ENCODE assay signal across 11 cellular contexts in genomic region chr5:169580964-169581363, GRCh38. TPM values are rescaled to one million over a fixed set of nuclear protein-coding genes. Genes with fewer than 3 reads are reported as not detected.
DNase-seq lines count a peak whose midpoint lies in the region; ATAC-seq and TF ChIP-seq lines count a peak whose summit lies in the region.
"Had no signal": no experiment of that assay in that cellular context is flagged by ENCODE, and none has a peak within 500 bp of the region (broad histone marks: within the 10 kb centered on the region; RNA-seq: fewer than 3 reads in every experiment).

No MANE protein-coding gene starts in this region.

- no peak for DNase-seq in activated T-cell treated with anti-CD3 and anti-CD28 coated beads, Interleukin-2, amount 50 U/mL, for 24 hours
- DNase-seq in activated T-cell treated with anti-CD3 and anti-CD28 coated beads, Interleukin-2, amount 50 U/mL, for 72 hours: no peak
- DNase-seq in RWPE2 (ENCODE audit: low spot score): no peak
- DNase-seq in epithelial cell of prostate (ENCODE audit: low read depth, low spot score): peak; percentile 74
- DNase-seq in osteoblast (ENCODE audit: insufficient read length, low spot score, missing footprints): peak; percentile 27
- no peak for DNase-seq in 8988T
- no peak for DNase-seq in CD8-positive, alpha-beta T cell
- DNase-seq in Karpas-422: no peak

- H2AFZ ChIP-seq in osteoblast (ENCODE audit: low read length): no peak overlapping the region
- H2AFZ ChIP-seq in Karpas-422 (ENCODE audit: low read length): no peak overlapping the region; the same call in 1 of the 2 replicates

- H3K27ac ChIP-seq in RWPE2 (ENCODE audit: poor library complexity, severe bottlenecking) (peak overlapping the region; percentile 29), epithelial cell of prostate (peak overlapping the region; percentile 60), osteoblast (ENCODE audit: low read depth, low read length) (no peak overlapping the region), Karpas-422 (ENCODE audit: low read length) (no peak overlapping the region)
- no peak overlapping the region for H3K27ac ChIP-seq in CD8-positive, alpha-beta T cell (ENCODE audit: low read depth, low read length)
- H3K27ac ChIP-seq: A549; BLaER1 treated with 17β-estradiol and CSF1 and Interleukin-3, amounts not matched to agents 10 nM and 100 nM had no signal

- H4K20me1 ChIP-seq in osteoblast (ENCODE audit: insufficient read depth, low read length): no peaks in the 10 kb centered on the region
- no peaks in the 10 kb centered on the region for H4K20me1 ChIP-seq in Karpas-422 (ENCODE audit: insufficient read depth, low read depth, low read length)

- H3K9me3 ChIP-seq in RWPE2 (ENCODE audit: severe bottlenecking) (no peaks in the 10 kb centered on the region), osteoblast (ENCODE audit: low read depth, low read length) (no peaks in the 10 kb centered on the region), Karpas-422 (ENCODE audit: low read length) (no peaks in the 10 kb centered on the region)
- H3K9me3 ChIP-seq in CD8-positive, alpha-beta T cell (ENCODE audit: low read length): no peaks in the 10 kb centered on the region
- H3K9me3 ChIP-seq: A549; BLaER1 treated with 17β-estradiol and CSF1 and Interleukin-3, amounts not matched to agents 10 nM and 100 nM had no signal

- H3K27me3 Mint-ChIP-seq in activated T-cell treated with anti-CD3 and anti-CD28 coated beads, Interleukin-2, amount 50 U/mL, for 24 hours: peaks cover 17% of the 10 kb centered on the region
- peaks cover 16% of the 10 kb centered on the region for H3K27me3 Mint-ChIP-seq in activated T-cell treated with anti-CD3 and anti-CD28 coated beads, Interleukin-2, amount 50 U/mL, for 72 hours (ENCODE audit: low read depth)
- H3K27me3 Mint-ChIP-seq in CD8-positive, alpha-beta T cell (ENCODE audit: low read depth): peaks cover 8% of the 10 kb centered on the region

- peaks cover 34% of the 10 kb centered on the region for H3K4me1 Mint-ChIP-seq in activated T-cell treated with anti-CD3 and anti-CD28 coated beads, Interleukin-2, amount 50 U/mL, for 24 hours (ENCODE audit: low read depth)
- H3K4me1 Mint-ChIP-seq in activated T-cell treated with anti-CD3 and anti-CD28 coated beads, Interleukin-2, amount 50 U/mL, for 72 hours (ENCODE audit: low read depth): peaks cover 39% of the 10 kb centered on the region
- peaks cover 21% of the 10 kb centered on the region for H3K4me1 Mint-ChIP-seq in CD8-positive, alpha-beta T cell (ENCODE audit: low read depth)

- peaks cover 8% of the 10 kb centered on the region; the same call in 1 of the 2 replicates for H3K36me3 ChIP-seq in RWPE2 (ENCODE audit: low read depth)
- H3K36me3 ChIP-seq in osteoblast (ENCODE audit: insufficient read depth, low read length): no peaks in the 10 kb centered on the region
- no peaks in the 10 kb centered on the region for H3K36me3 ChIP-seq in CD8-positive, alpha-beta T cell (ENCODE audit: insufficient read depth, low read length)
- H3K36me3 ChIP-seq in Karpas-422 (ENCODE audit: insufficient read depth, low read length): no peaks in the 10 kb centered on the region

- intact Hi-C loops in CD8-positive, alpha-beta T cell (cut with DNase I, micrococcal nuclease): loop anchor here (1.0 to 10.0 kb wide), 7 partner anchors 71 to 1814 kb away; partner anchors contain the start of gene RARS1 (in 1 of the 2)

- H3K4me3 ChIP-seq in RWPE2 (ENCODE audit: severe bottlenecking): no peak overlapping the region
- no peak overlapping the region for H3K4me3 ChIP-seq in osteoblast (ENCODE audit: insufficient read depth, low read length)
- no peak overlapping the region for H3K4me3 ChIP-seq in CD8-positive, alpha-beta T cell (ENCODE audit: low read depth, low read length)
- H3K4me3 ChIP-seq in Karpas-422 (ENCODE audit: low read length): no peak overlapping the region
- H3K4me3 ChIP-seq: A549; BLaER1 treated with 17β-estradiol and CSF1 and Interleukin-3, amounts not matched to agents 10 nM and 100 nM had no signal

- H3K4me1 ChIP-seq in RWPE2 (ENCODE audit: insufficient read depth, poor library complexity, severe bottlenecking) (peaks cover 19% of the 10 kb centered on the region), osteoblast (ENCODE audit: insufficient read depth, low read length) (peaks cover 40% of the 10 kb centered on the region), Karpas-422 (ENCODE audit: low read length) (peaks cover 23% of the 10 kb centered on the region)
- H3K4me1 ChIP-seq in CD8-positive, alpha-beta T cell (ENCODE audit: insufficient read depth, low read length): peaks cover 5% of the 10 kb centered on the region

- H3K27ac Mint-ChIP-seq in activated T-cell treated with anti-CD3 and anti-CD28 coated beads, Interleukin-2, amount 50 U/mL, for 24 hours: peak overlapping the region; percentile 3
- H3K27ac Mint-ChIP-seq in activated T-cell treated with anti-CD3 and anti-CD28 coated beads, Interleukin-2, amount 50 U/mL, for 72 hours: no peak overlapping the region
- no peak overlapping the region for H3K27ac Mint-ChIP-seq in CD8-positive, alpha-beta T cell

- no peaks in the 10 kb centered on the region for H3K9me3 Mint-ChIP-seq in activated T-cell treated with anti-CD3 and anti-CD28 coated beads, Interleukin-2, amount 50 U/mL, for 24 hours
- H3K9me3 Mint-ChIP-seq in activated T-cell treated with anti-CD3 and anti-CD28 coated beads, Interleukin-2, amount 50 U/mL, for 72 hours: no peaks in the 10 kb centered on the region
- no peaks in the 10 kb centered on the region for H3K9me3 Mint-ChIP-seq in CD8-positive, alpha-beta T cell
- H3K9me3 Mint-ChIP-seq: CD8-positive, alpha-beta memory T cell had no signal

- no peak overlapping the region for H3K4me3 Mint-ChIP-seq in activated T-cell treated with anti-CD3 and anti-CD28 coated beads, Interleukin-2, amount 50 U/mL, for 24 hours
- H3K4me3 Mint-ChIP-seq in activated T-cell treated with anti-CD3 and anti-CD28 coated beads, Interleukin-2, amount 50 U/mL, for 72 hours: no peak overlapping the region
- no peak overlapping the region for H3K4me3 Mint-ChIP-seq in CD8-positive, alpha-beta T cell

- POLR2A ChIA-PET in CD8-positive, alpha-beta T cell (lab: Charles Lee): interaction anchor here (1.2 kb wide), 1 partner anchor 593 kb away, joined by 3 read pairs; no protein-coding TSS in a partner anchor

- no peak for ATAC-seq in activated T-cell treated with anti-CD3 and anti-CD28 coated beads, Interleukin-2, amount 50 U/mL, for 72 hours (replicated peaks in 1 of 2)
- ATAC-seq in RWPE2 (ENCODE audit: low read depth): no peak
- no peak for ATAC-seq in CD8-positive, alpha-beta T cell

- H3K36me3 Mint-ChIP-seq in activated T-cell treated with anti-CD3 and anti-CD28 coated beads, Interleukin-2, amount 50 U/mL, for 24 hours (ENCODE audit: low read depth): peaks cover 10% of the 10 kb centered on the region
- H3K36me3 Mint-ChIP-seq in activated T-cell treated with anti-CD3 and anti-CD28 coated beads, Interleukin-2, amount 50 U/mL, for 72 hours (ENCODE audit: insufficient read depth in 2 of 2): no peaks in the 10 kb centered on the region
- peaks cover 4% of the 10 kb centered on the region for H3K36me3 Mint-ChIP-seq in CD8-positive, alpha-beta T cell

- TF ChIP-seq CTCF in RWPE2 (IDR thresholded peaks at IDR 0.05; ENCODE audit: poor library complexity, severe bottlenecking) (no peak), osteoblast (IDR thresholded peaks at IDR 0.05; ENCODE audit: extremely low read depth, low read depth, low read length) (no peak)
- no peak for TF ChIP-seq CTCF in CD8-positive, alpha-beta T cell (IDR thresholded peaks at IDR 0.05)

- CTCF ChIA-PET in CD8-positive, alpha-beta T cell (lab: Charles Lee): interaction anchor here (0.9 to 2.9 kb wide), 6 partner anchors 8 to 901 kb away, joined by 3 to 20 read pairs (median 6); no protein-coding TSS in a partner anchor

- H3K79me2 ChIP-seq in osteoblast (ENCODE audit: insufficient read depth, low read length): peaks cover 23% of the 10 kb centered on the region
- peaks cover 24% of the 10 kb centered on the region for H3K79me2 ChIP-seq in Karpas-422 (ENCODE audit: low read length)

- no peak overlapping the region for H3K9ac ChIP-seq in Karpas-422 (ENCODE audit: low read length)
- H3K9ac ChIP-seq: BLaER1 treated with 17β-estradiol and CSF1 and Interleukin-3, amounts not matched to agents 10 nM and 100 nM had no signal

- H3K4me2 ChIP-seq in osteoblast (ENCODE audit: insufficient read depth, low read length) (no peak overlapping the region), Karpas-422 (ENCODE audit: low read depth, low read length, poor library complexity, severe bottlenecking) (no peak overlapping the region)
- H3K4me2 ChIP-seq: A549; BLaER1 treated with 17β-estradiol and CSF1 and Interleukin-3, amounts not matched to agents 10 nM and 100 nM had no signal

- no peaks in the 10 kb centered on the region for H3K27me3 ChIP-seq in RWPE2 (ENCODE audit: insufficient read depth, poor library complexity, severe bottlenecking)
- no peaks in the 10 kb centered on the region for H3K27me3 ChIP-seq in osteoblast (ENCODE audit: insufficient read depth, low read length)
- H3K27me3 ChIP-seq in CD8-positive, alpha-beta T cell (ENCODE audit: insufficient read depth, low read length): no peaks in the 10 kb centered on the region
- no peaks in the 10 kb centered on the region for H3K27me3 ChIP-seq in Karpas-422 (ENCODE audit: low read length)
- H3K27me3 ChIP-seq: BLaER1 treated with 17β-estradiol and CSF1 and Interleukin-3, amounts not matched to agents 10 nM and 100 nM had no signal

- H3K9me2 ChIP-seq in Karpas-422 (replicated peaks; ENCODE audit: insufficient read depth, low read length): no peaks in the 10 kb centered on the region

RNA-seq across cellular contexts. Expression of gene SPDL1, which starts 2.6 kb away (rescaled TPM):
- 10 to 100 TPM; 28.7 to 50.6 TPM for total RNA-seq in activated T-cell treated with anti-CD3 and anti-CD28 coated beads, Interleukin-2, amount 50 U/mL, for 72 hours
- total RNA-seq in osteoblast: 10.9 and 14.7 TPM in 2 replicates
- 1 to 10 TPM; 5.2 to 6.9 TPM for total RNA-seq in CD8-positive, alpha-beta T cell
- 20.9 and 28.3 TPM in 2 replicates for total RNA-seq in Karpas-422 (2014; rRNA removed; shearing (Covaris generic); ENCODE audit: low replicate concordance)

RNA-seq across cellular contexts. Expression of gene DOCK2, which starts 56.1 kb away (rescaled TPM):
- total RNA-seq in activated T-cell treated with anti-CD3 and anti-CD28 coated beads, Interleukin-2, amount 50 U/mL, for 72 hours: 100 to 1,000 TPM; 242 to 245 TPM
- 2.7 and 6.2 TPM in 2 replicates for total RNA-seq in osteoblast
- 100 to 1,000 TPM; 194 to 197 TPM for total RNA-seq in CD8-positive, alpha-beta T cell
- 199 and 255 TPM in 2 replicates for total RNA-seq in Karpas-422 (2014; rRNA removed; shearing (Covaris generic); ENCODE audit: low replicate concordance)

Comparison
In these comparisons a context has a peak if more than half of its experiments do, and no peak if none do; other contexts are left out.
1. DNase-seq: peak in epithelial cell of prostate (single experiment) and osteoblast (single experiment); none in activated T-cell treated with anti-CD3 and anti-CD28 coated beads, Interleukin-2, amount 50 U/mL, for 24 hours (single experiment), activated T-cell treated with anti-CD3 and anti-CD28 coated beads, Interleukin-2, amount 50 U/mL, for 72 hours (0 of 2), RWPE2 (single experiment), 8988T (single experiment), CD8-positive, alpha-beta T cell (0 of 7) and Karpas-422 (single experiment).
2. H3K27ac ChIP-seq: peak in RWPE2 (single experiment) and epithelial cell of prostate (single experiment); none in osteoblast (single experiment), CD8-positive, alpha-beta T cell (single experiment) and Karpas-422 (single experiment).
3. RNA of gene DOCK2, which starts 56.1 kb away (total RNA-seq): 199 to 255 TPM in Karpas-422, 242 to 245 TPM in activated T-cell treated with anti-CD3 and anti-CD28 coated beads, Interleukin-2, amount 50 U/mL, for 72 hours and 194 to 197 TPM in CD8-positive, alpha-beta T cell; 2.7 to 6.2 TPM in osteoblast; every median in the first group is over 10 times any median in the second.